ENCODE assay signal across 10 cellular contexts in genomic region chr5:150492621-150493020, GRCh38. TPM values are rescaled to one million over a fixed set of nuclear protein-coding genes. Genes with fewer than 3 reads are reported as not detected.
A peak's percentile ranks its signal among the peaks of the same experiment; 100 is the strongest.
DNase-seq lines count a peak whose midpoint lies in the region; ATAC-seq and TF ChIP-seq lines count a peak whose summit lies in the region.
"Had no signal": no experiment of that assay in that cellular context is flagged by ENCODE, and none has a peak within 500 bp of the region (broad histone marks: within the 10 kb centered on the region; RNA-seq: fewer than 3 reads in every experiment).

No MANE protein-coding gene starts in this region.

- no peaks in the 10 kb centered on the region for H3K36me3 Mint-ChIP-seq in stimulated activated effector memory CD8-positive, alpha-beta T cell treated with anti-CD3 and anti-CD28 coated beads, Interleukin-12 subunit alpha, Interleukin-12 subunit beta, amount 100 ng/mL, for 72 hours
- H3K36me3 Mint-ChIP-seq in activated T-helper 1 cell treated with anti-CD3 and anti-CD28 coated beads, Interleukin-12 subunit alpha, Interleukin-12 subunit beta, Interleukin-2, Interleukin-4 antibody, amounts not matched to agents 30 ng/mL and 10 ng/mL and 1 ng/mL, durations not matched to agents 14 hours and 24 hours and 36 hours (ENCODE audit: low read depth): no peaks in the 10 kb centered on the region

- H3K9me3 ChIP-seq in ascending aorta (no peaks in the 10 kb centered on the region), hepatocyte (ENCODE audit: low read depth) (no peaks in the 10 kb centered on the region)

- H4K20me1 ChIP-seq in hepatocyte (ENCODE audit: insufficient read depth, poor library complexity, severe bottlenecking): peaks cover 66% of the 10 kb centered on the region

- DNase-seq in HK-2 (ENCODE audit: unreplicated experiment): peak; percentile 58
- peak in 1 of 2 donors; percentile 74 for DNase-seq in ascending aorta (ENCODE audit: low spot score in 2 of 2)
- DNase-seq in hepatocyte (ENCODE audit: low spot score): no peak
- no peak for DNase-seq in substantia nigra (lab: John Stamatoyannopoulos, UW)
- DNase-seq in NCI-H526 treated with DMSO at 0.1 percent for 48 hours (lab: John Stamatoyannopoulos, UW): no peak
- DNase-seq in stimulated activated effector memory CD8-positive, alpha-beta T cell treated with anti-CD3 and anti-CD28 coated beads, Interleukin-12 subunit alpha, Interleukin-12 subunit beta, amount 100 ng/mL, for 72 hours (ENCODE audit: low spot score in 2 of 2): no peak
- no peak for DNase-seq in occipital lobe (lab: John Stamatoyannopoulos, UW)
- DNase-seq in activated T-helper 1 cell treated with anti-CD3 and anti-CD28 coated beads, Interleukin-12 subunit alpha, Interleukin-12 subunit beta, Interleukin-2, Interleukin-4 antibody, amounts not matched to agents 30 ng/mL and 10 ng/mL and 1 ng/mL, durations not matched to agents 14 hours and 24 hours and 36 hours (ENCODE audit: low spot score): no peak
- DNase-seq: activated CD8-positive, alpha-beta memory T cell treated with anti-CD3 and anti-CD28 coated beads for 24 hours; retina had no signal

- no peak overlapping the region for H2AFZ ChIP-seq in hepatocyte

- intact Hi-C loops in ascending aorta (cut with DNase I): no loop called here
- intact Hi-C loops in activated T-helper 1 cell treated with anti-CD3 and anti-CD28 coated beads, Interleukin-12 subunit alpha, Interleukin-12 subunit beta, Interleukin-2, Interleukin-4 antibody, amounts not matched to agents 30 ng/mL and 10 ng/mL and 1 ng/mL, durations not matched to agents 14 hours and 24 hours and 36 hours (cut with micrococcal nuclease): no loop called here

- TF ChIP-seq CTCF in ascending aorta (IDR thresholded peaks at IDR 0.05): no peak
- no peak for TF ChIP-seq CTCF in hepatocyte (IDR thresholded peaks at IDR 0.05; ENCODE audit: poor library complexity)

- no peak for ATAC-seq in stimulated activated effector memory CD8-positive, alpha-beta T cell treated with anti-CD3 and anti-CD28 coated beads, Interleukin-12 subunit alpha, Interleukin-12 subunit beta, amount 100 ng/mL, for 72 hours

- H3K36me3 ChIP-seq in ascending aorta (no peaks in the 10 kb centered on the region), hepatocyte (replicated peaks; ENCODE audit: insufficient read depth, low read depth) (no peaks in the 10 kb centered on the region)

- H3K4me3 Mint-ChIP-seq in stimulated activated effector memory CD8-positive, alpha-beta T cell treated with anti-CD3 and anti-CD28 coated beads, Interleukin-12 subunit alpha, Interleukin-12 subunit beta, amount 100 ng/mL, for 72 hours: no peak overlapping the region
- no peak overlapping the region for H3K4me3 Mint-ChIP-seq in activated T-helper 1 cell treated with anti-CD3 and anti-CD28 coated beads, Interleukin-12 subunit alpha, Interleukin-12 subunit beta, Interleukin-2, Interleukin-4 antibody, amounts not matched to agents 30 ng/mL and 10 ng/mL and 1 ng/mL, durations not matched to agents 14 hours and 24 hours and 36 hours

- 72% methylated on average over 6 of the region's 6 CpGs for WGBS in hepatocyte (ENCODE audit: low lambda C conversion rate, missing lambda C conversion rate)

- no peaks in the 10 kb centered on the region for H3K9me2 ChIP-seq in hepatocyte (replicated peaks; ENCODE audit: insufficient read depth)

- H3K27me3 Mint-ChIP-seq in activated T-helper 1 cell treated with anti-CD3 and anti-CD28 coated beads, Interleukin-12 subunit alpha, Interleukin-12 subunit beta, Interleukin-2, Interleukin-4 antibody, amounts not matched to agents 30 ng/mL and 10 ng/mL and 1 ng/mL, durations not matched to agents 14 hours and 24 hours and 36 hours (ENCODE audit: insufficient read depth): peaks cover 1% of the 10 kb centered on the region

- H3K4me3 ChIP-seq in ascending aorta (no peak overlapping the region), hepatocyte (no peak overlapping the region)

- H3K4me1 ChIP-seq in ascending aorta (peaks cover 45 to 74% of the 10 kb centered on the region in 2 donors), hepatocyte (ENCODE audit: insufficient read depth) (peaks cover 57% of the 10 kb centered on the region)

- H3K27me3 ChIP-seq in ascending aorta (no peaks in the 10 kb centered on the region), hepatocyte (no peaks in the 10 kb centered on the region)

- H3K4me2 ChIP-seq in hepatocyte: no peak overlapping the region

- peaks cover 99% of the 10 kb centered on the region for H3K79me2 ChIP-seq in hepatocyte

- H3K27ac Mint-ChIP-seq in stimulated activated effector memory CD8-positive, alpha-beta T cell treated with anti-CD3 and anti-CD28 coated beads, Interleukin-12 subunit alpha, Interleukin-12 subunit beta, amount 100 ng/mL, for 72 hours: no peak overlapping the region
- H3K27ac Mint-ChIP-seq in activated T-helper 1 cell treated with anti-CD3 and anti-CD28 coated beads, Interleukin-12 subunit alpha, Interleukin-12 subunit beta, Interleukin-2, Interleukin-4 antibody, amounts not matched to agents 30 ng/mL and 10 ng/mL and 1 ng/mL, durations not matched to agents 14 hours and 24 hours and 36 hours: no peak overlapping the region

- peaks cover 2% of the 10 kb centered on the region for H3K4me1 Mint-ChIP-seq in stimulated activated effector memory CD8-positive, alpha-beta T cell treated with anti-CD3 and anti-CD28 coated beads, Interleukin-12 subunit alpha, Interleukin-12 subunit beta, amount 100 ng/mL, for 72 hours
- no peaks in the 10 kb centered on the region for H3K4me1 Mint-ChIP-seq in activated T-helper 1 cell treated with anti-CD3 and anti-CD28 coated beads, Interleukin-12 subunit alpha, Interleukin-12 subunit beta, Interleukin-2, Interleukin-4 antibody, amounts not matched to agents 30 ng/mL and 10 ng/mL and 1 ng/mL, durations not matched to agents 14 hours and 24 hours and 36 hours (ENCODE audit: low read depth)

- H3K27ac ChIP-seq in ascending aorta (peak overlapping the region; percentile 95 to 97), hepatocyte (peak overlapping the region; percentile 28), substantia nigra (ENCODE audit: low read depth, low read length, poor library complexity, severe bottlenecking) (peak overlapping the region; percentile 52)

- H3K9me3 Mint-ChIP-seq in stimulated activated effector memory CD8-positive, alpha-beta T cell treated with anti-CD3 and anti-CD28 coated beads, Interleukin-12 subunit alpha, Interleukin-12 subunit beta, amount 100 ng/mL, for 72 hours: no peaks in the 10 kb centered on the region
- no peaks in the 10 kb centered on the region for H3K9me3 Mint-ChIP-seq in activated T-helper 1 cell treated with anti-CD3 and anti-CD28 coated beads, Interleukin-12 subunit alpha, Interleukin-12 subunit beta, Interleukin-2, Interleukin-4 antibody, amounts not matched to agents 30 ng/mL and 10 ng/mL and 1 ng/mL, durations not matched to agents 14 hours and 24 hours and 36 hours

RNA-seq across cellular contexts. Expression of gene NDST1, which starts 15.3 kb away (rescaled TPM):
- 71.5 TPM for total RNA-seq in ascending aorta
- total RNA-seq in hepatocyte: 66.7 and 85.1 TPM in 2 replicates
- polyA plus RNA-seq in hepatocyte: 30.2 and 42.5 TPM in 2 replicates
- 23.1 TPM for total RNA-seq in occipital lobe
- total RNA-seq in activated T-helper 1 cell treated with anti-CD3 and anti-CD28 coated beads, Interleukin-12 subunit alpha, Interleukin-12 subunit beta, Interleukin-2, Interleukin-4 antibody, amounts not matched to agents 30 ng/mL and 10 ng/mL and 1 ng/mL, durations not matched to agents 14 hours and 24 hours and 36 hours: 2.8 and 3.9 TPM in 2 replicates

RNA-seq across cellular contexts. Expression of gene RPS14, which starts 43.1 kb away (rescaled TPM):
- total RNA-seq in ascending aorta (1,928 TPM), hepatocyte (2,319 and 2,589 TPM in 2 replicates), occipital lobe (2,126 TPM)
- polyA plus RNA-seq in hepatocyte: 1,067 and 1,087 TPM in 2 replicates
- total RNA-seq in activated T-helper 1 cell treated with anti-CD3 and anti-CD28 coated beads, Interleukin-12 subunit alpha, Interleukin-12 subunit beta, Interleukin-2, Interleukin-4 antibody, amounts not matched to agents 30 ng/mL and 10 ng/mL and 1 ng/mL, durations not matched to agents 14 hours and 24 hours and 36 hours: 2,328 and 2,429 TPM in 2 replicates

Comparison
In these comparisons a context has a peak if more than half of its experiments do, and no peak if none do; other contexts are left out.
1. H3K27ac ChIP-seq: peak in every context shown above with its lines; median percentile 96 in ascending aorta; 52 in substantia nigra; 28 in hepatocyte.